In the genomic region with DNA sequence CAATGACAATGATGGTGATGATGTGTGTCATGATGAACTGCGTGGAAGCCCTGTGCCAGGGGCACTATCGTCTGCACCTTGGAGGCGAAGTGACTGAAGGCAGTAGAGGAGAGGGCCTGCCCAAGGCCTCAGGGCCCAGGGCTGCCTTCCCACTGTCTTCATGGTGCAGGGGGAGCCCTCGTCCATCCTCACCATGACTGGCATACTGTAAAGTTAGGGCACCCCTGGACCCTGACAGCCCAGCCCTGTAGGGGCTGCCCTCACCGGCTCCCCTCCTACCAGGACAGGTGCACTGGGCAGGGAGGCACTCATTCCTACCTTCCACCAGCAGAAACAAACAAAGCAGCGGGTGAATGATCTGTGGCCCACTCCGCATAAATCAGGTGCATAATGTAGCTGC, we compare ENCODE assay signal across 26 cellular contexts.
DNase-seq lines count a peak whose midpoint lies in the region; FAIRE-seq and TF ChIP-seq lines count a peak whose summit lies in the region.
"Had no signal": no experiment of that assay in that cellular context is flagged by ENCODE, and none has a peak within 500 bp of the region (broad histone marks: within the 10 kb centered on the region; RNA-seq: fewer than 3 reads in every experiment).

No MANE protein-coding gene starts in this region.

- peaks cover 78% of the 10 kb centered on the region for H3K4me1 ChIP-seq in OCI-LY1 (ENCODE audit: insufficient read depth, low read length, severe bottlenecking)
- H3K4me1 ChIP-seq: BE2C had no signal

- DNase-seq in mesenteric fat pad (ENCODE audit: low spot score) (peak; percentile 64), type B pancreatic cell (ENCODE audit: extremely low spot score, unreplicated experiment) (peak; percentile 54), NCI-H2227 treated with DMSO at 0.1 percent for 48 hours (lab: John Stamatoyannopoulos, UW) (no peak), RCC 7860 (ENCODE audit: low spot score) (no peak)
- DNase-seq: 8988T; ACHN; BE2C; C1 segment of cervical spinal cord; CD4-positive, alpha-beta memory T cell; CD4-positive, CD25-positive, alpha-beta regulatory T cell; CD8-positive, alpha-beta memory T cell; COR-L47; DMS 273 treated with DMSO at 0.1 percent for 48 hours; DMS153; DMS53; DMS79; DND-41; EL; GDM1 had no signal

- no peak overlapping the region for H3K4me3 ChIP-seq in OCI-LY1 (ENCODE audit: low read depth, low read length, poor library complexity, severe bottlenecking)
- H3K4me3 ChIP-seq: BLaER1, GM12878 had no signal

- peak overlapping the region; percentile 93 for H3K27ac ChIP-seq in OCI-LY1 (ENCODE audit: low read depth, low read length, poor library complexity, severe bottlenecking)
- H3K27ac ChIP-seq: BLaER1 had no signal

- no peaks in the 10 kb centered on the region for H3K36me3 ChIP-seq in OCI-LY1 (ENCODE audit: insufficient read depth, low read length)
- H3K36me3 ChIP-seq: BE2C, BLaER1 had no signal

- peaks cover 7% of the 10 kb centered on the region for H3K27me3 Mint-ChIP-seq in type B pancreatic cell
- H3K27me3 Mint-ChIP-seq: CD4-positive, CD25-positive, alpha-beta regulatory T cell had no signal

- H3K9me3 Mint-ChIP-seq in type B pancreatic cell = no peaks in the 10 kb centered on the region
- H3K9me3 Mint-ChIP-seq: CD4-positive, alpha-beta memory T cell had no signal

- H3K27me3 ChIP-seq in OCI-LY1 (ENCODE audit: insufficient read depth, low read length) = no peaks in the 10 kb centered on the region
- H3K27me3 ChIP-seq: BE2C, BLaER1 had no signal

- no peak for TF ChIP-seq CTCF in OCI-LY1 (IDR thresholded peaks at IDR 0.05; ENCODE audit: low read length)
- no peak for TF ChIP-seq CTCF in type B pancreatic cell (conservative IDR thresholded peaks at IDR 0.05)

- H3K4me2 ChIP-seq in OCI-LY1 (ENCODE audit: low read length) = no peak overlapping the region
- H3K4me2 ChIP-seq: BLaER1 had no signal

- no peaks in the 10 kb centered on the region for H4K20me1 ChIP-seq in OCI-LY1 (ENCODE audit: insufficient read depth, low read length)
- H4K20me1 ChIP-seq: BLaER1 had no signal

- H3K79me2 ChIP-seq in OCI-LY1 (ENCODE audit: insufficient read depth, low read length) = no peaks in the 10 kb centered on the region

- no peak overlapping the region for H3K9ac ChIP-seq in OCI-LY1 (ENCODE audit: low read length)
- H3K9ac ChIP-seq: BLaER1 had no signal

- no peaks in the 10 kb centered on the region for H3K9me3 ChIP-seq in OCI-LY1 (ENCODE audit: low read length)
- H3K9me3 ChIP-seq: BE2C had no signal

- no peak overlapping the region for H3K4me3 Mint-ChIP-seq in type B pancreatic cell
- H3K4me3 Mint-ChIP-seq: CD14-positive monocyte; CD4-positive, alpha-beta memory T cell; CD4-positive, CD25-positive, alpha-beta regulatory T cell; CD8-positive, alpha-beta memory T cell had no signal

- no peak overlapping the region for H2AFZ ChIP-seq in OCI-LY1 (ENCODE audit: low read length)

- FAIRE-seq in RCC 7860 (lab: Jason Lieb, UNC) = no peak
- FAIRE-seq: A204.1, GM12878, GM12892, GM18507 had no signal

- peaks cover 6% of the 10 kb centered on the region; the same call in 1 of the 2 replicates for H3F3A ChIP-seq in OCI-LY1 (ENCODE audit: insufficient read depth, low read length)

- H3K36me3 Mint-ChIP-seq in type B pancreatic cell = no peaks in the 10 kb centered on the region
- H3K36me3 Mint-ChIP-seq: CD14-positive monocyte; CD4-positive, alpha-beta memory T cell; CD4-positive, CD25-positive, alpha-beta regulatory T cell; CD8-positive, alpha-beta memory T cell had no signal

- no peak overlapping the region for H3K27ac Mint-ChIP-seq in type B pancreatic cell
- H3K27ac Mint-ChIP-seq: CD14-positive monocyte; CD4-positive, alpha-beta memory T cell; CD4-positive, CD25-positive, alpha-beta regulatory T cell; CD8-positive, alpha-beta memory T cell had no signal

- no peaks in the 10 kb centered on the region for H3K4me1 Mint-ChIP-seq in type B pancreatic cell (ENCODE audit: unreplicated experiment)
- H3K4me1 Mint-ChIP-seq: CD14-positive monocyte; CD4-positive, alpha-beta memory T cell; CD4-positive, CD25-positive, alpha-beta regulatory T cell; CD8-positive, alpha-beta memory T cell had no signal

- H3K9me2 ChIP-seq in OCI-LY1 (ENCODE audit: low read depth, low read length) = no peaks in the 10 kb centered on the region

Comparison
In these comparisons a context has a peak if more than half of its experiments do, and no peak if none do; other contexts are left out.
1. DNase-seq: peak in mesenteric fat pad (single experiment) and type B pancreatic cell (single experiment); none in NCI-H2227 treated with DMSO at 0.1 percent for 48 hours (single experiment) and RCC 7860 (single experiment).